14 cellular contexts compared by ENCODE assay signal in genomic region chr11:64314805-64315561, GRCh38. TPM values are rescaled to one million over a fixed set of nuclear protein-coding genes. Genes with fewer than 3 reads are reported as not detected.
DNase-seq lines count a peak whose midpoint lies in the region; ATAC-seq and TF ChIP-seq lines count a peak whose summit lies in the region.
"Had no signal": no experiment of that assay in that cellular context is flagged by ENCODE, and none has a peak within 500 bp of the region (broad histone marks: within the 10 kb centered on the region; RNA-seq: fewer than 3 reads in every experiment).

No MANE protein-coding gene starts in this region.

- POLR2A ChIA-PET in PC-9 (lab: Charles Lee; ENCODE audit: unreplicated experiment), result no interaction called here

- no TSS peak for BruUV-seq in PC-9 (replicated peaks; lab: Mats Ljungman, UMichigan)

- DNase-seq in activated T-cell treated with anti-CD3 and anti-CD28 coated beads, Interleukin-2, amount 50 U/mL, for 4 hours, result no peak
- DNase-seq in activated T-cell treated with anti-CD3 and anti-CD28 coated beads for 4 hours (no peak), PC-9 (peak in 1 of 2 experiments; percentile 31), endothelial cell (ENCODE audit: low spot score) (no peak), NCI-H1105 (lab: John Stamatoyannopoulos, UW) (no peak), NCI-H2171 (lab: John Stamatoyannopoulos, UW) (no peak), cortex of kidney (lab: John Stamatoyannopoulos, UW) (no peak)
- peak in 1 of 2 donors; percentile 50 for DNase-seq in stimulated activated effector memory CD8-positive, alpha-beta T cell treated with anti-CD3 and anti-CD28 coated beads, Interleukin-12 subunit alpha, Interleukin-12 subunit beta, amount 100 ng/mL, for 72 hours (ENCODE audit: low spot score in 2 of 2)
- DNase-seq: DMS153, NCI-H1436, NCI-H526, transverse colon had no signal

- peaks cover 61% of the 10 kb centered on the region for H3F3A ChIP-seq in PC-9 (ENCODE audit: insufficient read depth, low read depth)

- CTCF ChIA-PET in PC-9 (lab: Charles Lee), result no interaction called here

- peaks cover 8% of the 10 kb centered on the region for H3K36me3 Mint-ChIP-seq in activated T-cell treated with anti-CD3 and anti-CD28 coated beads, Interleukin-2, amount 50 U/mL, for 4 hours (ENCODE audit: insufficient read depth)
- H3K36me3 Mint-ChIP-seq in endothelial cell (ENCODE audit: low read depth, unreplicated experiment), result peaks cover 18% of the 10 kb centered on the region
- peaks cover 76% of the 10 kb centered on the region for H3K36me3 Mint-ChIP-seq in stimulated activated effector memory CD8-positive, alpha-beta T cell treated with anti-CD3 and anti-CD28 coated beads, Interleukin-12 subunit alpha, Interleukin-12 subunit beta, amount 100 ng/mL, for 72 hours

- TF ChIP-seq CTCF in PC-9 (conservative IDR thresholded peaks at IDR 0.05) (no peak; the same call in 1 of the 2 replicates), endothelial cell (IDR thresholded peaks at IDR 0.05; ENCODE audit: unreplicated experiment) (no peak)

- peaks cover 7% of the 10 kb centered on the region for H4K20me1 ChIP-seq in PC-9 (ENCODE audit: insufficient read depth)

- no peak overlapping the region for H3K4me3 ChIP-seq in PC-9
- H3K4me3 ChIP-seq: transverse colon had no signal

- no peak overlapping the region for H3K27ac Mint-ChIP-seq in endothelial cell (ENCODE audit: unreplicated experiment)
- H3K27ac Mint-ChIP-seq in stimulated activated effector memory CD8-positive, alpha-beta T cell treated with anti-CD3 and anti-CD28 coated beads, Interleukin-12 subunit alpha, Interleukin-12 subunit beta, amount 100 ng/mL, for 72 hours, result peak overlapping the region; percentile 72

- no peak overlapping the region for H3K27ac ChIP-seq in PC-9
- H3K27ac ChIP-seq: parathyroid adenoma had no signal

- no peaks in the 10 kb centered on the region for H3K9me3 Mint-ChIP-seq in activated T-cell treated with anti-CD3 and anti-CD28 coated beads, Interleukin-2, amount 50 U/mL, for 4 hours
- H3K9me3 Mint-ChIP-seq in endothelial cell (ENCODE audit: unreplicated experiment), result no peaks in the 10 kb centered on the region
- no peaks in the 10 kb centered on the region for H3K9me3 Mint-ChIP-seq in stimulated activated effector memory CD8-positive, alpha-beta T cell treated with anti-CD3 and anti-CD28 coated beads, Interleukin-12 subunit alpha, Interleukin-12 subunit beta, amount 100 ng/mL, for 72 hours

- H3K4me1 ChIP-seq in PC-9 (replicated peaks; ENCODE audit: insufficient read depth), result peaks cover 25% of the 10 kb centered on the region

- peak overlapping the region; percentile 79; the same call in 1 of the 2 replicates for H3K4me2 ChIP-seq in PC-9

- no peaks in the 10 kb centered on the region for H3K27me3 ChIP-seq in PC-9 (ENCODE audit: insufficient read depth, low read depth)
- H3K27me3 ChIP-seq: transverse colon had no signal

- H3K4me3 Mint-ChIP-seq in activated T-cell treated with anti-CD3 and anti-CD28 coated beads, Interleukin-2, amount 50 U/mL, for 4 hours, result peak overlapping the region; percentile 37
- H3K4me3 Mint-ChIP-seq in endothelial cell (ENCODE audit: unreplicated experiment), result peak overlapping the region; percentile 47
- no peak overlapping the region for H3K4me3 Mint-ChIP-seq in stimulated activated effector memory CD8-positive, alpha-beta T cell treated with anti-CD3 and anti-CD28 coated beads, Interleukin-12 subunit alpha, Interleukin-12 subunit beta, amount 100 ng/mL, for 72 hours

- H3K4me1 Mint-ChIP-seq in activated T-cell treated with anti-CD3 and anti-CD28 coated beads, Interleukin-2, amount 50 U/mL, for 4 hours (ENCODE audit: low read depth), result peaks cover 30% of the 10 kb centered on the region
- peaks cover 21% of the 10 kb centered on the region for H3K4me1 Mint-ChIP-seq in endothelial cell (ENCODE audit: unreplicated experiment)
- peaks cover 58% of the 10 kb centered on the region for H3K4me1 Mint-ChIP-seq in stimulated activated effector memory CD8-positive, alpha-beta T cell treated with anti-CD3 and anti-CD28 coated beads, Interleukin-12 subunit alpha, Interleukin-12 subunit beta, amount 100 ng/mL, for 72 hours

- no peaks in the 10 kb centered on the region for H3K27me3 Mint-ChIP-seq in activated T-cell treated with anti-CD3 and anti-CD28 coated beads, Interleukin-2, amount 50 U/mL, for 4 hours (ENCODE audit: low read depth)
- peaks cover 19% of the 10 kb centered on the region for H3K27me3 Mint-ChIP-seq in endothelial cell (ENCODE audit: unreplicated experiment)

- no peaks in the 10 kb centered on the region for H3K9me2 ChIP-seq in PC-9 (ENCODE audit: insufficient read depth)

- no peak overlapping the region for H2AFZ ChIP-seq in PC-9
- H2AFZ ChIP-seq: parathyroid adenoma had no signal

- peaks cover 65% of the 10 kb centered on the region for H3K79me2 ChIP-seq in PC-9 (ENCODE audit: low read depth)
- H3K79me2 ChIP-seq: parathyroid adenoma had no signal

- intact Hi-C loops in PC-9 (cut with micrococcal nuclease; ENCODE audit: unreplicated experiment), result no loop called here

- peaks cover 4% of the 10 kb centered on the region; the same call in 1 of the 2 replicates for H3K36me3 ChIP-seq in PC-9 (ENCODE audit: low read depth)

- H3K9me3 ChIP-seq in PC-9 (ENCODE audit: insufficient read depth, low read depth), result no peaks in the 10 kb centered on the region
- H3K9me3 ChIP-seq: transverse colon had no signal

- ATAC-seq in activated T-cell treated with anti-CD3 and anti-CD28 coated beads, Interleukin-2, amount 50 U/mL, for 4 hours, result no peak
- no peak for ATAC-seq in stimulated activated effector memory CD8-positive, alpha-beta T cell treated with anti-CD3 and anti-CD28 coated beads, Interleukin-12 subunit alpha, Interleukin-12 subunit beta, amount 100 ng/mL, for 72 hours

RNA-seq across cellular contexts. Expression of gene TRMT112, which starts 2.4 kb away (rescaled TPM):
- total RNA-seq in activated T-cell treated with anti-CD3 and anti-CD28 coated beads, Interleukin-2, amount 50 U/mL, for 4 hours, result 100 to 1,000 TPM; 432 to 461 (median 438) TPM
- total RNA-seq in PC-9 (2021), result 264 and 275 TPM in 2 replicates
- 138 TPM for total RNA-seq in endothelial cell (ENCODE audit: unreplicated experiment)

RNA-seq across cellular contexts. Expression of gene PRDX5, which starts 2.9 kb away (rescaled TPM):
- 10 to 100 TPM; 78.3 to 96.8 (median 81.0) TPM for total RNA-seq in activated T-cell treated with anti-CD3 and anti-CD28 coated beads, Interleukin-2, amount 50 U/mL, for 4 hours
- total RNA-seq in PC-9 (2021), result 381 and 441 TPM in 2 replicates
- 264 TPM for total RNA-seq in endothelial cell (ENCODE audit: unreplicated experiment)

RNA-seq across cellular contexts. Expression of gene ESRRA, which starts 9.7 kb away (rescaled TPM):
- 10 to 100 TPM; 81.5 to 93.4 (median 89.3) TPM for total RNA-seq in activated T-cell treated with anti-CD3 and anti-CD28 coated beads, Interleukin-2, amount 50 U/mL, for 4 hours
- 61.0 and 64.6 TPM in 2 replicates for total RNA-seq in PC-9 (2021)
- 42.3 TPM for total RNA-seq in endothelial cell (ENCODE audit: unreplicated experiment)

RNA-seq across cellular contexts. Expression of gene CATSPERZ, which starts 14.8 kb away (rescaled TPM):
- not detected for total RNA-seq in activated T-cell treated with anti-CD3 and anti-CD28 coated beads, Interleukin-2, amount 50 U/mL, for 4 hours
- 1.3 TPM in 1 of 2 replicates, not detected in the other for total RNA-seq in PC-9 (2021)
- total RNA-seq in endothelial cell (ENCODE audit: unreplicated experiment), result 0.38 TPM
- total RNA-seq: lung microvascular endothelial cell had no signal

RNA-seq across cellular contexts. Expression of gene KCNK4, which starts 23.9 kb away (rescaled TPM):
- not detected for total RNA-seq in activated T-cell treated with anti-CD3 and anti-CD28 coated beads, Interleukin-2, amount 50 U/mL, for 4 hours
- total RNA-seq in PC-9 (2021) (0.53 and 0.57 TPM in 2 replicates), endothelial cell (ENCODE audit: unreplicated experiment) (0.36 TPM)
- total RNA-seq: lung microvascular endothelial cell had no signal
